Comparison of ENCODE assay signal across 16 cellular contexts in the genomic region with DNA sequence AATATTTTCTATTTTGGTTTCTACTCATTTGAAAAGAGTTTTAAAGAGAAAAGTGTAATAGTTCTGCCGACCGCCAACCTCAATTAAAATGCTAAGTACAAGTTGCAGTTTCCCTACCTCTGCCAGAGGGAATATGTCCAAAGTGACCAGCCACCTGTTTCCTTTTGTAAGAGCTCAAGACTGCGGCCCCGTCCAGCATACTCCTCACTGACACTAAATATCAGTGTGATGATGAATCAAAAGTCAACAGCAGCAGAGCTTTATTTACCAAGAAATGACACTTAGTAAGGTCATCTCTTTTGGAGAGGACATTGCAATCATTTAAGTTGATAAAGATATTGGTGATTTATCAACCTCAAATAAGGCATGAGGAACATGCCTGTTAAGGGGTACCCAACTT. TPM values are rescaled to one million over a fixed set of nuclear protein-coding genes. Genes with fewer than 3 reads are reported as not detected.
DNase-seq lines count a peak whose midpoint lies in the region; ATAC-seq and TF ChIP-seq lines count a peak whose summit lies in the region.
"Had no signal": no experiment of that assay in that cellular context is flagged by ENCODE, and none has a peak within 500 bp of the region (broad histone marks: within the 10 kb centered on the region; RNA-seq: fewer than 3 reads in every experiment).

No MANE protein-coding gene starts in this region.

- no peaks in the 10 kb centered on the region for H3K9me3 Mint-ChIP-seq in effector memory CD8-positive, alpha-beta T cell
- H3K9me3 Mint-ChIP-seq: activated T-cell treated with anti-CD3 and anti-CD28 coated beads, Interleukin-2, amount 50 U/mL, for 72 hours; dendritic cell treated with granulocyte-macrophage colony-stimulating factor and Interleukin-4, amounts not matched to agents 40 ng/mL and 50 ng/mL, for 4 days; naive thymus-derived CD4-positive, alpha-beta T cell had no signal

- no peaks in the 10 kb centered on the region for H3K36me3 Mint-ChIP-seq in effector memory CD8-positive, alpha-beta T cell (ENCODE audit: insufficient read depth)
- H3K36me3 Mint-ChIP-seq: naive thymus-derived CD4-positive, alpha-beta T cell had no signal

- H3K27me3 ChIP-seq in left lung (no peaks in the 10 kb centered on the region), subcutaneous abdominal adipose tissue (ENCODE audit: control insufficient read depth in 5 of 5, insufficient read depth in 4 of 5, low read length in 5 of 5) (no peaks in the 10 kb centered on the region)
- H3K27me3 ChIP-seq: esophagus muscularis mucosa, upper lobe of right lung had no signal

- ATAC-seq in left lung, result peak; percentile 40
- ATAC-seq in effector memory CD8-positive, alpha-beta T cell (replicated peaks), result no peak
- no peak for ATAC-seq in HG02870 (IDR thresholded peaks at IDR 0.05; ENCODE audit: unreplicated experiment)
- no peak for ATAC-seq in GM21717 (IDR thresholded peaks at IDR 0.05; ENCODE audit: unreplicated experiment)
- ATAC-seq: activated T-cell treated with anti-CD3 and anti-CD28 coated beads, Interleukin-2, amount 50 U/mL, for 72 hours; naive thymus-derived CD4-positive, alpha-beta T cell had no signal

- DNase-seq in LNCaP clone FGC (ENCODE audit: low read depth) (peak; percentile 35), astrocyte of the hippocampus (ENCODE audit: low read depth, low spot score) (peak; percentile 9), left lung (no peak)
- DNase-seq in effector memory CD8-positive, alpha-beta T cell, result no peak
- DNase-seq: activated CD4-positive, alpha-beta T cell treated with anti-CD3 and anti-CD28 coated beads, Interleukin-2, amount 50 U/mL, for 1 hour; activated T-cell treated with anti-CD3 and anti-CD28 coated beads, Interleukin-2, amount 50 U/mL, for 72 hours; naive thymus-derived CD4-positive, alpha-beta T cell; NCI-H2171 treated with DMSO at 0.1 percent for 48 hours; stimulated activated CD4-positive, alpha-beta T cell treated with anti-CD3 and anti-CD28 coated beads, Interleukin-4, amount 100 ng/mL, for 1 hour; T1000; upper lobe of right lung had no signal

- H3K4me1 ChIP-seq in left lung, result peaks cover 7% of the 10 kb centered on the region in 2 donors
- H3K4me1 ChIP-seq in subcutaneous abdominal adipose tissue (ENCODE audit: control insufficient read depth in 5 of 5, insufficient read depth in 5 of 5, low read length in 5 of 5), result peaks cover 0 to 21% (median 16%) of the 10 kb centered on the region in 5 donors
- H3K4me1 ChIP-seq: upper lobe of right lung had no signal

- peaks cover 10 to 20% of the 10 kb centered on the region in 2 donors for H3K27me3 Mint-ChIP-seq in effector memory CD8-positive, alpha-beta T cell

- H3K4me3 ChIP-seq in LNCaP clone FGC (ENCODE audit: low read depth, low read length), result no peak overlapping the region
- no peak overlapping the region for H3K4me3 ChIP-seq in left lung
- H3K4me3 ChIP-seq in subcutaneous abdominal adipose tissue (ENCODE audit: low read depth in 1 of 5, low read length in 5 of 5), result no peak overlapping the region
- H3K4me3 ChIP-seq: esophagus muscularis mucosa, upper lobe of right lung had no signal

- H3K9me3 ChIP-seq in left lung, result no peaks in the 10 kb centered on the region
- H3K9me3 ChIP-seq in subcutaneous abdominal adipose tissue (ENCODE audit: control insufficient read depth in 5 of 5, low read length in 5 of 5), result no peaks in the 10 kb centered on the region
- H3K9me3 ChIP-seq: esophagus muscularis mucosa, upper lobe of right lung had no signal

- TF ChIP-seq CTCF in LNCaP clone FGC (IDR thresholded peaks at IDR 0.05; ENCODE audit: control insufficient read depth, extremely low read depth, insufficient read depth), result no peak
- TF ChIP-seq CTCF in left lung (IDR thresholded peaks at IDR 0.05), result no peak

- H3K9ac ChIP-seq in subcutaneous abdominal adipose tissue (ENCODE audit: low read length in 5 of 5), result no peak overlapping the region

- no peaks in the 10 kb centered on the region for H3K4me1 Mint-ChIP-seq in effector memory CD8-positive, alpha-beta T cell (ENCODE audit: low read depth in 2 of 2)
- H3K4me1 Mint-ChIP-seq: naive thymus-derived CD4-positive, alpha-beta T cell had no signal

- intact Hi-C loops in left lung (cut with DNase I), result no loop called here

- no peak overlapping the region for H3K27ac Mint-ChIP-seq in effector memory CD8-positive, alpha-beta T cell
- H3K27ac Mint-ChIP-seq: activated T-cell treated with anti-CD3 and anti-CD28 coated beads, Interleukin-2, amount 50 U/mL, for 72 hours; dendritic cell treated with granulocyte-macrophage colony-stimulating factor and Interleukin-4, amounts not matched to agents 40 ng/mL and 50 ng/mL, for 4 days; naive thymus-derived CD4-positive, alpha-beta T cell had no signal

- no peaks in the 10 kb centered on the region for H3K36me3 ChIP-seq in left lung
- H3K36me3 ChIP-seq in subcutaneous abdominal adipose tissue (ENCODE audit: control insufficient read depth in 5 of 5, insufficient read depth in 5 of 5, low read length in 5 of 5), result no peaks in the 10 kb centered on the region
- H3K36me3 ChIP-seq: esophagus muscularis mucosa, upper lobe of right lung had no signal

- H3K4me3 Mint-ChIP-seq in effector memory CD8-positive, alpha-beta T cell, result no peak overlapping the region
- H3K4me3 Mint-ChIP-seq: activated T-cell treated with anti-CD3 and anti-CD28 coated beads, Interleukin-2, amount 50 U/mL, for 72 hours; dendritic cell treated with granulocyte-macrophage colony-stimulating factor and Interleukin-4, amounts not matched to agents 40 ng/mL and 50 ng/mL, for 4 days; naive thymus-derived CD4-positive, alpha-beta T cell had no signal

- peak overlapping the region in 1 of 2 donors; percentile 63 for H3K27ac ChIP-seq in left lung
- H3K27ac ChIP-seq in subcutaneous abdominal adipose tissue (ENCODE audit: low read depth, low read length), result peak overlapping the region; percentile 84
- H3K27ac ChIP-seq: upper lobe of right lung had no signal

RNA-seq across cellular contexts. Expression of a gene that starts 57.4 kb away (rescaled TPM):
- 10 to 100 TPM; 22.6 to 30.5 TPM for total RNA-seq in left lung

Comparison
In these comparisons a context has a peak if more than half of its experiments do, and no peak if none do; other contexts are left out.
1. DNase-seq: peak in LNCaP clone FGC (single experiment) and astrocyte of the hippocampus (single experiment); none in left lung (0 of 2) and effector memory CD8-positive, alpha-beta T cell (0 of 3).